Comparison of ENCODE assay signal across 1 cellular context in genomic region chr9:37301369-37302172, GRCh38.
A peak's percentile ranks its signal among the peaks of the same experiment; 100 is the strongest.
TF ChIP-seq lines count a peak whose summit lies in the region.

No MANE protein-coding gene starts in this region.

TF ChIP-seq in K562, 482 proteins besides CTCF, POLR2A, EP300 and RAD21 (continued from another document and continues in another):
- TF ChIP-seq CUX1 (CRISPR knock-in tag; IDR thresholded peaks at IDR 0.05): no peak
- TF ChIP-seq ETV1 (tag; conservative IDR thresholded peaks at IDR 0.05; ENCODE audit: low read depth): no peak
- TF ChIP-seq SMAD1 (IDR thresholded peaks at IDR 0.05; ENCODE audit: low read depth, low read length, partially characterized antibody): no peak
- no peak for TF ChIP-seq ZNF384 (IDR thresholded peaks at IDR 0.05; ENCODE audit: low read depth, low read length)
- no peak for TF ChIP-seq ZFP30 (CRISPR knock-in tag; IDR thresholded peaks at IDR 0.05; ENCODE audit: borderline replicate concordance)
- TF ChIP-seq NFIC (IDR thresholded peaks at IDR 0.05): 0 out of 2 replicates have a peak, but pooled peaks have one; percentile 17
- no peak for TF ChIP-seq KAT8 (IDR thresholded peaks at IDR 0.05; ENCODE audit: low read depth)
- TF ChIP-seq NFYB (IDR thresholded peaks at IDR 0.05; ENCODE audit: extremely low read depth, insufficient read length): no peak
- TF ChIP-seq TFAP4 (CRISPR knock-in tag; IDR thresholded peaks at IDR 0.05; ENCODE audit: borderline replicate concordance): no peak
- no peak for TF ChIP-seq YBX1 (IDR thresholded peaks at IDR 0.05)
- TF ChIP-seq SREBF2 (CRISPR knock-in tag; IDR thresholded peaks at IDR 0.05): no peak
- no peak for TF ChIP-seq ZNF717 (CRISPR knock-in tag; IDR thresholded peaks at IDR 0.05)
- TF ChIP-seq NFIX (CRISPR knock-in tag; IDR thresholded peaks at IDR 0.05; ENCODE audit: low read depth): no peak
- no peak for TF ChIP-seq ZNF24 (IDR thresholded peaks at IDR 0.05)
- no peak for TF ChIP-seq MITF (IDR thresholded peaks at IDR 0.05)
- TF ChIP-seq BRF1 (IDR thresholded peaks at IDR 0.05; ENCODE audit: borderline replicate concordance, extremely low read depth, insufficient read length): no peak
- no peak for TF ChIP-seq HDAC6 (IDR thresholded peaks at IDR 0.05; ENCODE audit: low read depth, low read length)
- no peak for TF ChIP-seq ZNF133 (CRISPR knock-in tag; IDR thresholded peaks at IDR 0.05)
- no peak for TF ChIP-seq EWSR1 (IDR thresholded peaks at IDR 0.05; ENCODE audit: borderline replicate concordance, low read depth, partially characterized antibody)
- TF ChIP-seq E2F5 (CRISPR knock-in tag; IDR thresholded peaks at IDR 0.05): no peak
- TF ChIP-seq PBX2 (CRISPR knock-in tag; IDR thresholded peaks at IDR 0.05; ENCODE audit: low read depth): no peak
- TF ChIP-seq PBX2 (tag; conservative IDR thresholded peaks at IDR 0.05; ENCODE audit: low read depth): peak; percentile 63
- TF ChIP-seq CHAMP1 (IDR thresholded peaks at IDR 0.05): 0 out of 2 replicates have a peak, but pooled peaks have one; percentile 34
- TF ChIP-seq TCFL5 (CRISPR knock-in tag; conservative IDR thresholded peaks at IDR 0.05): no peak
- no peak for TF ChIP-seq ZBTB34 (CRISPR knock-in tag; IDR thresholded peaks at IDR 0.05)
- TF ChIP-seq MTA1 (IDR thresholded peaks at IDR 0.05; ENCODE audit: borderline replicate concordance): no peak
- no peak for TF ChIP-seq SLC30A9 (CRISPR knock-in tag; IDR thresholded peaks at IDR 0.05)
- TF ChIP-seq MECOM (CRISPR knock-in tag; IDR thresholded peaks at IDR 0.05): no peak
- TF ChIP-seq TCF3 (CRISPR knock-in tag; IDR thresholded peaks at IDR 0.05): no peak
- no peak for TF ChIP-seq NR2F6 (CRISPR knock-in tag; IDR thresholded peaks at IDR 0.05)
- TF ChIP-seq MCM5 (IDR thresholded peaks at IDR 0.05; ENCODE audit: low read depth): no peak
- TF ChIP-seq MBD2 (IDR thresholded peaks at IDR 0.05; ENCODE audit: borderline replicate concordance, low read depth): no peak
- no peak for TF ChIP-seq HOMEZ (CRISPR knock-in tag; IDR thresholded peaks at IDR 0.05)
- TF ChIP-seq BRCA1 (IDR thresholded peaks at IDR 0.05): no peak
- TF ChIP-seq BRCA1 (CRISPR knock-in tag; IDR thresholded peaks at IDR 0.05): no peak
- peak; percentile 86 for TF ChIP-seq ADNP (tag; IDR thresholded peaks at IDR 0.05)
- TF ChIP-seq FOXK1 (CRISPR knock-in tag; IDR thresholded peaks at IDR 0.05; ENCODE audit: borderline replicate concordance): no peak
- no peak for TF ChIP-seq LARP7 (IDR thresholded peaks at IDR 0.05)
- peak; percentile 99 for TF ChIP-seq RBM25 (IDR thresholded peaks at IDR 0.05; ENCODE audit: low read depth, low read length, severe bottlenecking)
- TF ChIP-seq TAF9B (IDR thresholded peaks at IDR 0.05; ENCODE audit: partially characterized antibody): no peak
- no peak for TF ChIP-seq ZFP1 (CRISPR knock-in tag; IDR thresholded peaks at IDR 0.05)
- TF ChIP-seq KDM1A (IDR thresholded peaks at IDR 0.05): peak; percentile 78 to 79
- no peak for TF ChIP-seq CSDE1 (IDR thresholded peaks at IDR 0.05)
- TF ChIP-seq PKNOX1 (IDR thresholded peaks at IDR 0.05): peak; percentile 87
- TF ChIP-seq HNRNPK (IDR thresholded peaks at IDR 0.05; ENCODE audit: low read depth, low read length, poor library complexity, severe bottlenecking): no peak
- no peak for TF ChIP-seq SNRNP70 (optimal IDR thresholded peaks at IDR 0.05; ENCODE audit: low read depth, low read length)
- TF ChIP-seq SRSF3 (IDR thresholded peaks at IDR 0.05; ENCODE audit: insufficient read depth, low read length): no peak
- TF ChIP-seq NR3C1 (CRISPR knock-in tag; IDR thresholded peaks at IDR 0.05): no peak
- no peak for TF ChIP-seq DDX20 (tag; IDR thresholded peaks at IDR 0.05; ENCODE audit: low read depth)
